1 cellular context compared by ENCODE assay signal in the genomic region with DNA sequence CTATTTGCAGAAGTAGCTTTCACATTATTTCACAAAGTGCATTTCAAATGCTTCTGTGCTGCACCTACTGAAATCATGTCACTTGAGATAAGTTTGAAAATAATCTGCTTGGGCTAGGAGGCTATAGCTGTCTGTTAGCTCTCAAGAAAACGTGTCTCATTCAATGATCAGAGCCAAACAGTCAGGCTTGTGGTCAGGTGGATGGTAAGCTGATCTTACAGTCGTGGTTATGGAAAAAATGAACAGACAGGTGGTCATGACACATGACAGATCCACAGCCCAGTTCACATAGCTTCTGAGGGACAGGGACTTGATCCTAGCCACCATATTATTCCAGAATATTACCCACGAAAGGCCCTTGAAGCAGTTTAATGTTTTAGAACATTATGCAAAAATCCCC.
TF ChIP-seq lines count a peak whose summit lies in the region.

No MANE protein-coding gene starts in this region.

TF ChIP-seq in HepG2, 621 proteins besides CTCF, POLR2A, EP300 and RAD21:
- TF ChIP-seq ZNF451 (CRISPR knock-in tag; IDR thresholded peaks at IDR 0.05) (no peak), LRRFIP1 (CRISPR knock-in tag; conservative IDR thresholded peaks at IDR 0.05) (no peak), ZNF841 (CRISPR knock-in tag; IDR thresholded peaks at IDR 0.05; ENCODE audit: borderline replicate concordance) (no peak), GATAD2A (CRISPR knock-in tag; IDR thresholded peaks at IDR 0.05) (no peak), ZMAT5 (CRISPR knock-in tag; IDR thresholded peaks at IDR 0.05; ENCODE audit: borderline replicate concordance, low read depth) (no peak), KDM5A (IDR thresholded peaks at IDR 0.05; ENCODE audit: borderline replicate concordance, low read length) (no peak), RFX5 (IDR thresholded peaks at IDR 0.05; ENCODE audit: low read depth, low read length) (no peak), BATF2 (CRISPR knock-in tag; IDR thresholded peaks at IDR 0.05) (no peak), U2AF2 (IDR thresholded peaks at IDR 0.05; ENCODE audit: low read depth, low read length) (no peak), HOXD1 (CRISPR knock-in tag; IDR thresholded peaks at IDR 0.05) (no peak), ZNF343 (CRISPR knock-in tag; IDR thresholded peaks at IDR 0.05) (no peak), ZKSCAN8 (CRISPR knock-in tag; IDR thresholded peaks at IDR 0.05; ENCODE audit: borderline replicate concordance) (no peak), HNRNPK (IDR thresholded peaks at IDR 0.05; ENCODE audit: low read depth, low read length, poor library complexity, severe bottlenecking) (no peak)
